Comparison of ENCODE assay signal across 13 cellular contexts in genomic region chr2:172927381-172928357, GRCh38.
DNase-seq lines count a peak whose midpoint lies in the region; ATAC-seq and TF ChIP-seq lines count a peak whose summit lies in the region.
"Had no signal": no experiment of that assay in that cellular context is flagged by ENCODE, and none has a peak within 500 bp of the region (broad histone marks: within the 10 kb centered on the region; RNA-seq: fewer than 3 reads in every experiment).

No MANE protein-coding gene starts in this region.

- POLR2A ChIA-PET in IMR-90 (lab: Charles Lee; ENCODE audit: unreplicated experiment): no interaction called here

- in situ Hi-C loops in IMR-90 (cut with MboI; ENCODE audit: low sequenced_read_pairs): no loop called here

- DNase-seq in IMR-90 (peak; percentile 88), coronary artery (ENCODE audit: low spot score) (no peak), left lobe of liver (ENCODE audit: low spot score) (no peak), NCI-H526 treated with DMSO at 0.1 percent for 48 hours (lab: John Stamatoyannopoulos, UW) (no peak)
- DNase-seq: activated gamma-delta T cell, DMS 273 treated with DMSO at 0.1 percent for 48 hours, H7, NCI-H1092 treated with DMSO at 0.1 percent for 48 hours had no signal

- intact Hi-C loops in IMR-90 (cut with micrococcal nuclease): no loop called here

- peak overlapping the region; percentile 5 for H3K4me2 ChIP-seq in IMR-90 (ENCODE audit: low read depth, low read length)

- TF ChIP-seq CTCF in IMR-90 (conservative IDR thresholded peaks at IDR 0.05; ENCODE audit: low read depth, low read length) (no peak), coronary artery (IDR thresholded peaks at IDR 0.05) (no peak)

- H2AK9ac ChIP-seq in IMR-90 (replicated peaks; ENCODE audit: low read depth, low read length, poor library complexity): no peak overlapping the region

- H4K20me1 ChIP-seq in IMR-90 (ENCODE audit: insufficient read depth, low read length): peaks cover 3% of the 10 kb centered on the region; the same call in 1 of the 2 replicates

- no peak overlapping the region; the same call in 1 of the 2 replicates for H4K91ac ChIP-seq in IMR-90 (ENCODE audit: insufficient read depth, low read depth, low read length)

- H3K14ac ChIP-seq in IMR-90 (replicated peaks; ENCODE audit: low read depth, low read length): peak overlapping the region; percentile 58

- peak overlapping the region; percentile 39 for H2BK120ac ChIP-seq in IMR-90 (ENCODE audit: low read depth, low read length)

- H4K8ac ChIP-seq in IMR-90 (ENCODE audit: low read depth in 2 of 2, low read length in 2 of 2): peak overlapping the region in 1 of 2 experiments; percentile 47; a peak in 1 of 4 replicates

- dilution Hi-C loops in IMR-90 (cut with HindIII; ENCODE audit: low sequenced_read_pairs, unreplicated experiment): no loop called here

- H3K56ac ChIP-seq in IMR-90 (ENCODE audit: extremely low read depth, insufficient read depth, low read length): no peak overlapping the region

- H3K27ac ChIP-seq in IMR-90 (ENCODE audit: insufficient read depth, low read length) (peak overlapping the region; percentile 28; the same call in 1 of the 2 replicates), coronary artery (peak overlapping the region; percentile 53 to 55), subcutaneous abdominal adipose tissue (ENCODE audit: low read depth, low read length) (peak overlapping the region; percentile 47)

- H3K4me3 ChIP-seq in IMR-90 (ENCODE audit: insufficient read depth, low read depth, low read length) (no peak overlapping the region), coronary artery (peak overlapping the region; percentile 48), subcutaneous abdominal adipose tissue (ENCODE audit: low read depth in 1 of 5, low read length in 5 of 5) (peak overlapping the region in 3 of 5 donors; percentile 4 to 45 (median 29))

- H2BK20ac ChIP-seq in IMR-90 (ENCODE audit: low read depth, low read length): peak overlapping the region; percentile 61; the same call in 1 of the 2 replicates

- H3K27me3 ChIP-seq in IMR-90 (ENCODE audit: control insufficient read depth, insufficient read depth, low read length) (no peaks in the 10 kb centered on the region), subcutaneous abdominal adipose tissue (ENCODE audit: control insufficient read depth in 5 of 5, insufficient read depth in 4 of 5, low read length in 5 of 5) (no peaks in the 10 kb centered on the region)

- ATAC-seq in IMR-90 (ENCODE audit: low read depth): peak; percentile 67
- peak; percentile 78 for ATAC-seq in left lobe of liver
- ATAC-seq in HG02623 (IDR thresholded peaks at IDR 0.05; ENCODE audit: unreplicated experiment): no peak
- no peak for ATAC-seq in GM19463 (IDR thresholded peaks at IDR 0.05; ENCODE audit: unreplicated experiment)
- no peak for ATAC-seq in HG03135 (IDR thresholded peaks at IDR 0.05; ENCODE audit: unreplicated experiment)
- ATAC-seq: natural killer cell treated with Interleukin-12 subunit alpha and Interleukin-12 subunit beta and Interleukin-15 and Interleukin-18, amount 100 ng/mL, for 72 hours had no signal

- no peak overlapping the region for H2AFZ ChIP-seq in IMR-90 (replicated peaks; ENCODE audit: low read length, poor library complexity)

- H3K4me1 ChIP-seq in IMR-90 (ENCODE audit: control insufficient read depth, insufficient read depth, low read length) (peaks cover 7% of the 10 kb centered on the region), subcutaneous abdominal adipose tissue (ENCODE audit: control insufficient read depth in 5 of 5, insufficient read depth in 5 of 5, low read length in 5 of 5) (peaks cover 2 to 40% (median 21%) of the 10 kb centered on the region in 5 donors)

- TF ChIP-seq RAD21 in IMR-90 (IDR thresholded peaks at IDR 0.05; ENCODE audit: low read length): no peak

- no peaks in the 10 kb centered on the region for H3K36me3 ChIP-seq in IMR-90 (ENCODE audit: control insufficient read depth, insufficient read depth, low read length)
- no peaks in the 10 kb centered on the region for H3K36me3 ChIP-seq in subcutaneous abdominal adipose tissue (ENCODE audit: control insufficient read depth in 5 of 5, insufficient read depth in 5 of 5, low read length in 5 of 5)

- no TSS peak for BruUV-seq in IMR-90 (replicated peaks; lab: Mats Ljungman, UMichigan)

- H3K9ac ChIP-seq in IMR-90 (ENCODE audit: low read depth, low read length): no peak overlapping the region
- no peak overlapping the region for H3K9ac ChIP-seq in subcutaneous abdominal adipose tissue (ENCODE audit: low read length in 5 of 5)

- H2BK15ac ChIP-seq in IMR-90 (ENCODE audit: low read depth, low read length): 0 out of 3 replicates have a peak overlapping the region, but pooled peaks have one; percentile 36

- H3K79me1 ChIP-seq in IMR-90 (ENCODE audit: low read depth in 1 of 2, low read length in 2 of 2): no peaks in the 10 kb centered on the region

- 53% methylated on average over 3 of the region's 9 CpGs; no CpG with 5 or more reads in 1 of the 2 experiments for WGBS in IMR-90 (ENCODE audit: extremely low coverage in 2 of 2, insufficient read length in 1 of 2), 2 experiments

- H2AK5ac ChIP-seq in IMR-90 (ENCODE audit: low read depth, low read length): peak overlapping the region; percentile 41; the same call in 1 of the 2 replicates

- no peaks in the 10 kb centered on the region for H3K9me1 ChIP-seq in IMR-90 (ENCODE audit: insufficient read depth, low read length)

- H3K9me3 ChIP-seq in IMR-90 (ENCODE audit: control insufficient read depth, insufficient read depth, low read length) (no peaks in the 10 kb centered on the region), subcutaneous abdominal adipose tissue (ENCODE audit: control insufficient read depth in 5 of 5, low read length in 5 of 5) (no peaks in the 10 kb centered on the region)

- H4K5ac ChIP-seq in IMR-90 (ENCODE audit: low read depth, low read length): peak overlapping the region; percentile 59; the same call in 1 of the 2 replicates

- peak overlapping the region; percentile 73 for H3K4ac ChIP-seq in IMR-90 (ENCODE audit: low read depth, low read length)

- CTCF ChIA-PET in IMR-90 (lab: Yijun Ruan, JAX): interaction anchor here (0.6 to 2.5 kb wide), 4 partner anchors 114 to 223 kb away, joined by 3 to 13 read pairs (median 4); no protein-coding TSS in a partner anchor

- no peak for TF ChIP-seq POLR2A in IMR-90 (IDR thresholded peaks at IDR 0.05; ENCODE audit: low read depth, low read length)

- peak overlapping the region; percentile 77; the same call in 1 of the 2 replicates for H3K18ac ChIP-seq in IMR-90 (ENCODE audit: low read depth, low read length)

- peak overlapping the region; percentile 59 for H2BK5ac ChIP-seq in IMR-90 (ENCODE audit: low read depth, low read length, poor library complexity, severe bottlenecking)

- H3K23ac ChIP-seq in IMR-90 (ENCODE audit: low read depth, low read length): no peak overlapping the region

TF ChIP-seq in IMR-90, 13 proteins besides CTCF, POLR2A, EP300 and RAD21:
- TF ChIP-seq BHLHE40 (IDR thresholded peaks at IDR 0.05; ENCODE audit: low read depth, low read length) (peak; percentile 44; the same call in 1 of the 2 replicates), RCOR1 (IDR thresholded peaks at IDR 0.05; ENCODE audit: insufficient replicate concordance, low read length) (peak; percentile 22), CEBPB (IDR thresholded peaks at IDR 0.05; ENCODE audit: low read depth, low read length) (peak; percentile 30; the same call in 1 of the 2 replicates), MAFK (IDR thresholded peaks at IDR 0.05; ENCODE audit: low read depth, low read length) (no peak)

Comparison
In these comparisons a context has a peak if more than half of its experiments do, and no peak if none do; other contexts are left out.
1. ATAC-seq: peak in IMR-90 (single experiment) and left lobe of liver (single experiment); none in HG02623 (single experiment), GM19463 (single experiment) and HG03135 (single experiment).
2. Peak in every context shown above with its lines, with median percentiles within 50 percentile points of each other: H3K27ac ChIP-seq.